ENCODE assay signal across 20 cellular contexts in the genomic region with DNA sequence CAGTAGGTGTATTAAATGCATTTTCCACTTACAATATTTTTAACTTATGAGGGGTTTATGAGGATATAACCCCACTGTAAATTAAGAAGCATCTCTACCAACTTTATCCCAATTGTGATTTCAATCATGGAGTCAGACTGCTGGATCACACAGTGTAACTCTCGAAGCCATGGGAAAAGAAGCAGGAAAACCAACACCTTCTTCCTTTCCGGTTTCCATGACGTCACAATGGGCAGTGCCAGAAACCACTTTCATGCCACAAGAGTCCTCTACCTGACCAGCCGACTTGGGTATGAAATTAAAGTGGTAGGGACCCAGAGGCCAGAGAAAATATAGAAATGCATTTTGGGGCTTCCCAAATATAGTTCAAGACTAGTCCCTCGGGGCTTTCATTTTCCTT.
"Had no signal": no experiment of that assay in that cellular context is flagged by ENCODE, and none has a peak within 500 bp of the region (broad histone marks: within the 10 kb centered on the region; RNA-seq: fewer than 3 reads in every experiment).

No MANE protein-coding gene starts in this region.

- H3K9me3 ChIP-seq: breast epithelium, thyroid gland, upper lobe of left lung, vagina had no signal

- H3K27ac ChIP-seq: hepatocyte, skin epidermis, vagina had no signal

- H3K4me1 ChIP-seq: breast epithelium had no signal

- DNase-seq: activated CD4-positive, alpha-beta memory T cell treated with anti-CD3 and anti-CD28 coated beads, Interleukin-2, amount 10 ng/mL, durations not matched to agents 7 days and 5 days; activated CD4-positive, alpha-beta T cell treated with anti-CD3 and anti-CD28 coated beads, Interleukin-2, amount 10 ng/mL, durations not matched to agents 7 days and 5 days; activated CD4-positive, CD25-positive, alpha-beta regulatory T cell treated with anti-CD3 and anti-CD28 coated beads, Interleukin-2, amount 50 U/mL, for 72 hours; activated CD8-positive, alpha-beta memory T cell treated with anti-CD3 and anti-CD28 coated beads, Interleukin-2, amount 10 ng/mL, durations not matched to agents 7 days and 5 days; activated T-cell treated with anti-CD3 and anti-CD28 coated beads, Interleukin-2, amount 50 U/mL, for 48 hours; effector memory CD8-positive, alpha-beta T cell; left colon; naive thymus-derived CD8-positive, alpha-beta T cell; stimulated activated CD4-positive, alpha-beta T cell treated with anti-CD3 and anti-CD28 coated beads, Interleukin-12 subunit alpha, Interleukin-12 subunit beta, amount 100 ng/mL, for 4 hours; stimulated activated CD4-positive, alpha-beta T cell treated with anti-CD3 and anti-CD28 coated beads, Interleukin-4, amount 100 ng/mL, for 24 hours; T-helper 2 cell; upper lobe of left lung had no signal

- H3K27me3 ChIP-seq: breast epithelium, hepatocyte, thyroid gland, vagina had no signal

- H3K4me3 ChIP-seq: breast epithelium, hepatocyte, skin epidermis, thyroid gland, upper lobe of left lung, vagina had no signal

- H3K36me3 ChIP-seq: breast epithelium, thyroid gland had no signal

- FAIRE-seq: colon, frontal cortex, keratinocyte had no signal
